1 cellular context compared by ENCODE assay signal in the genomic region with DNA sequence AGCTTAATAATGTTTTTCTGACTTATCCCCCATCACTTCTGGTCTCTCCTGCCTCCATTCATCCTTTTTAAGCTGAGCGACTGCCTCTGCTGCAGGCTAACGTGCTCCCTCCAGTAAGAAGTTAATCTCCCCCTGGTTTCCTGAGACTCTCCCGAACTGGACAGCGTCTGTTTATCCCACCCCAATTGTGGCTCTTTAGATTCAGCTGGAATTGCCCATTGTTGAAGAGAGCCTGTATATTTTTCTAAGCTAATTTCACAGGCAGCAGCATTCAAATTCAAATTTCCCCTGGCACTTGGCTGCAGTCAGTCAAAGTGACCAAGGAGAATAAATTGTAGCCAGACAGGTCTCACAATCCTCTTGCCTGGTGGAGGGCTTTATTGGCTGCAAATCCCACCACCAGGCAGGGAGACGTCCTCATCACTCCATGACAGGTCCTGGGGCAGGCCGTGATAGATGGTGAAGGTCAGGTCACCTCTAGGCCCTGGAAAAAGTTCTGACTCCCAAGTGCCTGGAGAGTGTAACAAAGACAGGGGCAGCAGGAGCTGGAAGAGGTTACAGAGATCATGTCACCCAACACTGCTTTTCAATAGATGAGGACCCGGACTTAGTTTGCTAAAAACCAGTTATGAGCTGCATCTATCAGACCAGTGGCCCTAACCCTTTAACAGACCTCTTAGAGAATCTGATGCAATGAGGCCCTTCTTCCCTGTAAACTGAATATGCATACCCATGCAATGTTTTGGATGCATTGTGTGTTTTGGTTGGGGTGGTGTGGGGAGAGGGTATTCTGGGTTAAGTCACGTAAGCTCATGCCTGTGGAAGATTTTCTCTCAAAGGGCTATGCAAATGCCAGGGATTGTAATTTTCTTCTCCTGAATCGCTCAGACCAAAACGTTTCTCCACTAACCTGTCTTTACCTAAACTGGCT.
TF ChIP-seq lines count a peak whose summit lies in the region.

No MANE protein-coding gene starts in this region.

TF ChIP-seq in H1, 55 proteins besides CTCF, POLR2A, EP300 and RAD21:
- no peak for TF ChIP-seq KDM5A (IDR thresholded peaks at IDR 0.05; ENCODE audit: low read length)
- TF ChIP-seq YY1 (IDR thresholded peaks at IDR 0.05; ENCODE audit: low read depth, low read length) = no peak
- no peak for TF ChIP-seq CHD7 (IDR thresholded peaks at IDR 0.05; ENCODE audit: insufficient replicate concordance, low read length)
- no peak for TF ChIP-seq KDM4A (IDR thresholded peaks at IDR 0.05; ENCODE audit: low read depth, low read length, severe bottlenecking)
- no peak for TF ChIP-seq NRF1 (IDR thresholded peaks at IDR 0.05; ENCODE audit: low read depth, low read length)
- TF ChIP-seq BCL11A (IDR thresholded peaks at IDR 0.05; ENCODE audit: low read depth in 2 of 2, low read length in 2 of 2) = no peak
- no peak for TF ChIP-seq ZNF274 (IDR thresholded peaks at IDR 0.05; ENCODE audit: borderline replicate concordance, extremely low read depth, low read length)
- TF ChIP-seq NANOG (IDR thresholded peaks at IDR 0.05; ENCODE audit: insufficient read depth, low read depth, low read length, poor library complexity, severe bottlenecking) = no peak
- TF ChIP-seq SIN3A (conservative IDR thresholded peaks at IDR 0.05 in 1 of 2, IDR thresholded peaks at IDR 0.05 in 1 of 2; ENCODE audit: low read depth in 1 of 2, low read length in 2 of 2) = no peak
- TF ChIP-seq FOSL1 (IDR thresholded peaks at IDR 0.05; ENCODE audit: insufficient read depth, low read depth, low read length) = no peak
- TF ChIP-seq RXRA (IDR thresholded peaks at IDR 0.05; ENCODE audit: insufficient read depth, low read depth, low read length) = no peak
- no peak for TF ChIP-seq CHD2 (IDR thresholded peaks at IDR 0.05; ENCODE audit: low read length)
- TF ChIP-seq TAF1 (IDR thresholded peaks at IDR 0.05; ENCODE audit: low read depth, low read length) = no peak
- no peak for TF ChIP-seq JUN (IDR thresholded peaks at IDR 0.05; ENCODE audit: low read depth, low read length)
- no peak for TF ChIP-seq TCF12 (IDR thresholded peaks at IDR 0.05; ENCODE audit: low read depth, low read length)
- TF ChIP-seq RBBP5 (IDR thresholded peaks at IDR 0.05; ENCODE audit: borderline replicate concordance, low read depth, low read length) = no peak
- TF ChIP-seq, protein P1, sequence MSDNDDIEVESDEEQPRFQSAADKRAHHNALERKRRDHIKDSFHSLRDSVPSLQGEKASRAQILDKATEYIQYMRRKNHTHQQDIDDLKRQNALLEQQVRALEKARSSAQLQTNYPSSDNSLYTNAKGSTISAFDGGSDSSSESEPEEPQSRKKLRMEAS (IDR thresholded peaks at IDR 0.05) = no peak
- TF ChIP-seq HDAC2 (IDR thresholded peaks at IDR 0.05; ENCODE audit: borderline replicate concordance in 1 of 2, low read depth in 2 of 2, low read length in 2 of 2) = no peak
- no peak for TF ChIP-seq USF2 (IDR thresholded peaks at IDR 0.05; ENCODE audit: low read length)
- no peak for TF ChIP-seq CBX8 (IDR thresholded peaks at IDR 0.05; ENCODE audit: borderline replicate concordance, low read depth, low read length)
